In the genomic region with DNA sequence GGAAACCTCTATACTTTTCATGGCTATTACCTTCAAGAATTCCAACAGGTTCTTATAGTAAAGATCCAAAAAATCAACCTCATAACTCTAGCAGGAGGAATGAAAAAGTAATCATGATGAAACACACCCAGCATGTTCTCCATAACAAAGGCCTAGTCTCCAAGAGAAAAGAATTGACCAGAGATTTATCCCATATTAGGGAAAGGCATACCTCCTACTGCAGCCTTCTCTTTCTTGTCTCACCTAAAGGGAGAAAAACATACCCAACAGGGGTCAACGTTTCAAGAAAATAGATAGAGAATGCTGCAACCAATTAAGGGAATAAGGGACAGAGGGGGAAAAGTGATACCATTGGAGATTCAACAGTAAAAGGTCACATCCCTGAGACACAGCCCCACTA, we compare ENCODE assay signal across 37 cellular contexts.
"Had no signal": no experiment of that assay in that cellular context is flagged by ENCODE, and none has a peak within 500 bp of the region (broad histone marks: within the 10 kb centered on the region; RNA-seq: fewer than 3 reads in every experiment).

No MANE protein-coding gene starts in this region.

- DNase-seq: activated CD4-positive, alpha-beta memory T cell treated with anti-CD3 and anti-CD28 coated beads, Interleukin-2, amount 10 ng/mL, durations not matched to agents 7 days and 5 days; activated CD4-positive, alpha-beta T cell treated with anti-CD3 and anti-CD28 coated beads for 1 hour; activated CD4-positive, alpha-beta T cell treated with anti-CD3 and anti-CD28 coated beads for 36 hours; activated CD4-positive, alpha-beta T cell treated with anti-CD3 and anti-CD28 coated beads for 48 hours; activated CD4-positive, alpha-beta T cell treated with anti-CD3 and anti-CD28 coated beads, Interleukin-2, amount 10 ng/mL, durations not matched to agents 7 days and 5 days; activated CD4-positive, alpha-beta T cell treated with anti-CD3 and anti-CD28 coated beads, Interleukin-2, amount 50 U/mL, for 48 hours; activated CD4-positive, CD25-positive, alpha-beta regulatory T cell; activated CD8-positive, alpha-beta memory T cell treated with anti-CD3 and anti-CD28 coated beads for 24 hours; activated CD8-positive, alpha-beta memory T cell treated with anti-CD3 and anti-CD28 coated beads, Interleukin-2, amount 10 ng/mL, durations not matched to agents 7 days and 5 days; activated CD8-positive, alpha-beta memory T cell treated with anti-CD3 and anti-CD28 coated beads, Interleukin-2, amount 50 U/mL, for 48 hours; activated CD8-positive, alpha-beta T cell treated with anti-CD3 and anti-CD28 coated beads, Interleukin-2, amount 10 ng/mL, durations not matched to agents 7 days and 5 days; activated effector memory CD4-positive, alpha-beta T cell treated with Interleukin-2 at 50 U/mL for 16 hours; activated gamma-delta T cell; activated naive CD4-positive, alpha-beta T cell treated with anti-CD3 and anti-CD28 coated beads, Interleukin-2, amount 10 ng/mL, durations not matched to agents 7 days and 5 days; activated naive CD4-positive, alpha-beta T cell treated with Interleukin-2 at 50 U/mL for 16 hours; activated naive CD8-positive, alpha-beta T cell treated with anti-CD3 and anti-CD28 coated beads, Interleukin-2, amount 10 ng/mL, durations not matched to agents 7 days and 5 days; activated naive CD8-positive, alpha-beta T cell treated with anti-CD3 and anti-CD28 coated beads, Interleukin-2, amount 50 U/mL, for 24 hours; activated T-cell treated with anti-CD3 and anti-CD28 coated beads, Interleukin-2, amount 50 U/mL, for 24 hours; activated T-cell treated with anti-CD3 and anti-CD28 coated beads, Interleukin-2, amount 50 U/mL, for 48 hours; amygdala; anterior cingulate cortex; central memory CD4-positive, alpha-beta T cell; T-helper 1 cell; T-helper 2 cell; T-helper 9 cell had no signal

- H3K27me3 Mint-ChIP-seq: activated CD4-positive, alpha-beta memory T cell treated with anti-CD3 and anti-CD28 coated beads, Interleukin-2, amount 10 ng/mL, durations not matched to agents 7 days and 5 days; activated CD4-positive, alpha-beta T cell treated with anti-CD3 and anti-CD28 coated beads for 36 hours; activated CD4-positive, alpha-beta T cell treated with anti-CD3 and anti-CD28 coated beads, Interleukin-2, amount 10 ng/mL, durations not matched to agents 7 days and 5 days; activated CD8-positive, alpha-beta memory T cell treated with anti-CD3 and anti-CD28 coated beads, Interleukin-2, amount 10 ng/mL, durations not matched to agents 7 days and 5 days; activated naive CD4-positive, alpha-beta T cell treated with anti-CD3 and anti-CD28 coated beads, Interleukin-2, amount 10 ng/mL, durations not matched to agents 7 days and 5 days; activated naive CD8-positive, alpha-beta T cell; activated naive CD8-positive, alpha-beta T cell treated with anti-CD3 and anti-CD28 coated beads, Interleukin-2, amount 10 ng/mL, durations not matched to agents 7 days and 5 days; activated naive CD8-positive, alpha-beta T cell treated with anti-CD3 and anti-CD28 coated beads, Interleukin-2, amount 50 U/mL, for 24 hours; activated T-cell treated with anti-CD3 and anti-CD28 coated beads, Interleukin-2, amount 50 U/mL, for 24 hours had no signal

- FAIRE-seq: bronchial epithelial cell, TTC549 had no signal

- H3K36me3 Mint-ChIP-seq: activated CD8-positive, alpha-beta memory T cell treated with anti-CD3 and anti-CD28 coated beads, Interleukin-2, amount 10 ng/mL, durations not matched to agents 7 days and 5 days; activated naive CD4-positive, alpha-beta T cell treated with anti-CD3 and anti-CD28 coated beads, Interleukin-2, amount 10 ng/mL, durations not matched to agents 7 days and 5 days; activated naive CD4-positive, alpha-beta T cell treated with anti-CD3 and anti-CD28 coated beads, Interleukin-2, amount 50 U/mL, for 24 hours; activated naive CD8-positive, alpha-beta T cell; activated naive CD8-positive, alpha-beta T cell treated with anti-CD3 and anti-CD28 coated beads, Interleukin-2, amount 10 ng/mL, durations not matched to agents 7 days and 5 days; brain had no signal

- H3K36me3 ChIP-seq: ascending aorta, cardiac muscle cell had no signal

- H3K4me1 Mint-ChIP-seq: activated CD4-positive, alpha-beta memory T cell treated with anti-CD3 and anti-CD28 coated beads, Interleukin-2, amount 10 ng/mL, durations not matched to agents 7 days and 5 days; activated CD4-positive, alpha-beta T cell treated with anti-CD3 and anti-CD28 coated beads for 36 hours; activated CD4-positive, alpha-beta T cell treated with anti-CD3 and anti-CD28 coated beads, Interleukin-2, amount 10 ng/mL, durations not matched to agents 7 days and 5 days; activated CD8-positive, alpha-beta memory T cell treated with anti-CD3 and anti-CD28 coated beads, Interleukin-2, amount 10 ng/mL, durations not matched to agents 7 days and 5 days; activated naive CD4-positive, alpha-beta T cell treated with anti-CD3 and anti-CD28 coated beads, Interleukin-2, amount 10 ng/mL, durations not matched to agents 7 days and 5 days; activated naive CD4-positive, alpha-beta T cell treated with anti-CD3 and anti-CD28 coated beads, Interleukin-2, amount 50 U/mL, for 24 hours; activated naive CD8-positive, alpha-beta T cell treated with anti-CD3 and anti-CD28 coated beads, Interleukin-2, amount 10 ng/mL, durations not matched to agents 7 days and 5 days; activated naive CD8-positive, alpha-beta T cell treated with anti-CD3 and anti-CD28 coated beads, Interleukin-2, amount 50 U/mL, for 24 hours; brain had no signal

- H3K27ac Mint-ChIP-seq: activated CD4-positive, alpha-beta memory T cell treated with anti-CD3 and anti-CD28 coated beads, Interleukin-2, amount 10 ng/mL, durations not matched to agents 7 days and 5 days; activated CD4-positive, alpha-beta T cell treated with anti-CD3 and anti-CD28 coated beads for 36 hours; activated CD4-positive, alpha-beta T cell treated with anti-CD3 and anti-CD28 coated beads, Interleukin-2, amount 10 ng/mL, durations not matched to agents 7 days and 5 days; activated CD8-positive, alpha-beta memory T cell treated with anti-CD3 and anti-CD28 coated beads, Interleukin-2, amount 10 ng/mL, durations not matched to agents 7 days and 5 days; activated CD8-positive, alpha-beta T cell treated with anti-CD3 and anti-CD28 coated beads, Interleukin-2, amount 10 ng/mL, durations not matched to agents 7 days and 5 days; activated naive CD4-positive, alpha-beta T cell treated with anti-CD3 and anti-CD28 coated beads, Interleukin-2, amount 10 ng/mL, durations not matched to agents 7 days and 5 days; activated naive CD4-positive, alpha-beta T cell treated with anti-CD3 and anti-CD28 coated beads, Interleukin-2, amount 50 U/mL, for 24 hours; activated naive CD8-positive, alpha-beta T cell; activated naive CD8-positive, alpha-beta T cell treated with anti-CD3 and anti-CD28 coated beads, Interleukin-2, amount 10 ng/mL, durations not matched to agents 7 days and 5 days; activated naive CD8-positive, alpha-beta T cell treated with anti-CD3 and anti-CD28 coated beads, Interleukin-2, amount 50 U/mL, for 24 hours; activated T-cell treated with anti-CD3 and anti-CD28 coated beads, Interleukin-2, amount 50 U/mL, for 24 hours; activated T-helper 2 cell treated with anti-CD3 and anti-CD28 coated beads, Interferon-gamma antibody, Interleukin-2, Interleukin-4, amounts not matched to agents 10 μg/mL and 5 μg/mL and 100 μg/mL, durations not matched to agents 14 hours and 24 hours and 36 hours; brain; T-helper 1 cell treated with Interleukin-12 subunit alpha and Interleukin-12 subunit beta and Interleukin-4 antibody, amounts not matched to agents 30 μg/mL and 1 μg/mL, for 36 hours; T-helper 2 cell treated with Interferon-gamma antibody and Interleukin-4, amounts not matched to agents 5 μg/mL and 100 μg/mL, for 36 hours had no signal

- H3K9me3 ChIP-seq: ascending aorta had no signal

- H3K27me3 ChIP-seq: ascending aorta, cardiac muscle cell had no signal

- H3K4me3 Mint-ChIP-seq: activated CD4-positive, alpha-beta memory T cell treated with anti-CD3 and anti-CD28 coated beads, Interleukin-2, amount 10 ng/mL, durations not matched to agents 7 days and 5 days; activated CD4-positive, alpha-beta T cell treated with anti-CD3 and anti-CD28 coated beads for 36 hours; activated CD4-positive, alpha-beta T cell treated with anti-CD3 and anti-CD28 coated beads, Interleukin-2, amount 10 ng/mL, durations not matched to agents 7 days and 5 days; activated CD8-positive, alpha-beta memory T cell treated with anti-CD3 and anti-CD28 coated beads, Interleukin-2, amount 10 ng/mL, durations not matched to agents 7 days and 5 days; activated CD8-positive, alpha-beta T cell treated with anti-CD3 and anti-CD28 coated beads, Interleukin-2, amount 10 ng/mL, durations not matched to agents 7 days and 5 days; activated naive CD4-positive, alpha-beta T cell treated with anti-CD3 and anti-CD28 coated beads, Interleukin-2, amount 10 ng/mL, durations not matched to agents 7 days and 5 days; activated naive CD4-positive, alpha-beta T cell treated with anti-CD3 and anti-CD28 coated beads, Interleukin-2, amount 50 U/mL, for 24 hours; activated naive CD8-positive, alpha-beta T cell; activated naive CD8-positive, alpha-beta T cell treated with anti-CD3 and anti-CD28 coated beads, Interleukin-2, amount 10 ng/mL, durations not matched to agents 7 days and 5 days; activated naive CD8-positive, alpha-beta T cell treated with anti-CD3 and anti-CD28 coated beads, Interleukin-2, amount 50 U/mL, for 24 hours; activated T-cell treated with anti-CD3 and anti-CD28 coated beads, Interleukin-2, amount 50 U/mL, for 24 hours; brain; T-helper 1 cell treated with Interleukin-12 subunit alpha and Interleukin-12 subunit beta and Interleukin-4 antibody, amounts not matched to agents 30 μg/mL and 1 μg/mL, for 36 hours; T-helper 2 cell treated with Interferon-gamma antibody and Interleukin-4, amounts not matched to agents 5 μg/mL and 100 μg/mL, for 36 hours had no signal

- H3K27ac ChIP-seq: ascending aorta, cardiac muscle cell, VCaP had no signal

- H3K9me3 Mint-ChIP-seq: activated CD4-positive, alpha-beta memory T cell treated with anti-CD3 and anti-CD28 coated beads, Interleukin-2, amount 10 ng/mL, durations not matched to agents 7 days and 5 days; activated CD4-positive, alpha-beta T cell treated with anti-CD3 and anti-CD28 coated beads, Interleukin-2, amount 10 ng/mL, durations not matched to agents 7 days and 5 days; activated naive CD4-positive, alpha-beta T cell treated with anti-CD3 and anti-CD28 coated beads, Interleukin-2, amount 10 ng/mL, durations not matched to agents 7 days and 5 days; activated naive CD8-positive, alpha-beta T cell treated with anti-CD3 and anti-CD28 coated beads, Interleukin-2, amount 10 ng/mL, durations not matched to agents 7 days and 5 days; activated naive CD8-positive, alpha-beta T cell treated with anti-CD3 and anti-CD28 coated beads, Interleukin-2, amount 50 U/mL, for 24 hours; activated T-cell treated with anti-CD3 and anti-CD28 coated beads, Interleukin-2, amount 50 U/mL, for 24 hours; activated T-helper 2 cell treated with anti-CD3 and anti-CD28 coated beads, Interferon-gamma antibody, Interleukin-2, Interleukin-4, amounts not matched to agents 10 μg/mL and 5 μg/mL and 100 μg/mL, durations not matched to agents 14 hours and 24 hours and 36 hours; brain; T-helper 1 cell treated with Interleukin-12 subunit alpha and Interleukin-12 subunit beta and Interleukin-4 antibody, amounts not matched to agents 30 μg/mL and 1 μg/mL, for 36 hours; T-helper 2 cell treated with Interferon-gamma antibody and Interleukin-4, amounts not matched to agents 5 μg/mL and 100 μg/mL, for 36 hours had no signal

- H3K4me1 ChIP-seq: ascending aorta had no signal

- ATAC-seq: activated CD4-positive, alpha-beta T cell treated with anti-CD3 and anti-CD28 coated beads for 36 hours; activated CD4-positive, CD25-positive, alpha-beta regulatory T cell treated with anti-CD3 and anti-CD28 coated beads, Interleukin-2, amount 50 U/mL, for 24 hours; activated CD8-positive, alpha-beta memory T cell treated with anti-CD3 and anti-CD28 coated beads, Interleukin-2, amount 10 ng/mL, durations not matched to agents 7 days and 5 days; activated CD8-positive, alpha-beta T cell treated with anti-CD3 and anti-CD28 coated beads, Interleukin-2, amount 10 ng/mL, durations not matched to agents 7 days and 5 days; activated naive CD8-positive, alpha-beta T cell treated with anti-CD3 and anti-CD28 coated beads, Interleukin-2, amount 50 U/mL, for 24 hours had no signal

- H3K4me3 ChIP-seq: ascending aorta, cardiac muscle cell had no signal
